In genomic region chr5:84445049-84445685, GRCh38 we compare ENCODE assay signal across 20 cellular contexts.
"Had no signal": no experiment of that assay in that cellular context is flagged by ENCODE, and none has a peak within 500 bp of the region (broad histone marks: within the 10 kb centered on the region; RNA-seq: fewer than 3 reads in every experiment).

No MANE protein-coding gene starts in this region.

- H3K4me1 Mint-ChIP-seq: naive thymus-derived CD8-positive, alpha-beta T cell; stimulated activated naive B cell treated with anti-CD40 and anti-IgM and Interleukin-4, amounts not matched to agents 10 μg/mL and 1 μg/mL and 100 μg/mL, for 72 hours; stimulated activated naive CD8-positive, alpha-beta T cell treated with anti-CD3 and anti-CD28 coated beads, Interleukin-15, amount 100 ng/mL, for 72 hours had no signal

- ATAC-seq: left lobe of liver; mucosa of descending colon; naive thymus-derived CD8-positive, alpha-beta T cell; sciatic nerve; stimulated activated naive B cell treated with anti-CD40 and anti-IgM and Interleukin-4, amounts not matched to agents 10 μg/mL and 1 μg/mL and 100 μg/mL, for 72 hours; stimulated activated naive CD8-positive, alpha-beta T cell treated with anti-CD3 and anti-CD28 coated beads, Interleukin-15, amount 100 ng/mL, for 72 hours had no signal

- DNase-seq: foreskin melanocyte; head of caudate nucleus; islet precursor cell; mammary epithelial cell; mucosa of descending colon; naive thymus-derived CD8-positive, alpha-beta T cell; posterior cingulate gyrus; stimulated activated CD4-positive, alpha-beta T cell treated with anti-CD3 and anti-CD28 coated beads, Interleukin-2, amount 100 ng/mL, for 24 hours; stimulated activated CD4-positive, alpha-beta T cell treated with anti-CD3 and anti-CD28 coated beads, Interleukin-4, amount 100 ng/mL, for 4 hours; stimulated activated naive B cell treated with anti-CD40 and anti-IgM and Interleukin-4, amounts not matched to agents 10 μg/mL and 1 μg/mL and 100 μg/mL, for 72 hours; stimulated activated naive CD8-positive, alpha-beta T cell treated with anti-CD3 and anti-CD28 coated beads, Interleukin-15, amount 100 ng/mL, for 72 hours; substantia nigra; trophoblast cell had no signal

- H3K36me3 Mint-ChIP-seq: naive thymus-derived CD8-positive, alpha-beta T cell; stimulated activated naive B cell treated with anti-CD40 and anti-IgM and Interleukin-4, amounts not matched to agents 10 μg/mL and 1 μg/mL and 100 μg/mL, for 72 hours had no signal

- H3K36me3 ChIP-seq: neutrophil, thoracic aorta had no signal

- H3K27me3 ChIP-seq: hepatocyte, neutrophil had no signal

- H3K4me3 Mint-ChIP-seq: dendritic cell treated with granulocyte-macrophage colony-stimulating factor and Interleukin-4, amounts not matched to agents 40 ng/mL and 50 ng/mL, for 4 days; naive thymus-derived CD8-positive, alpha-beta T cell; stimulated activated naive B cell treated with anti-CD40 and anti-IgM and Interleukin-4, amounts not matched to agents 10 μg/mL and 1 μg/mL and 100 μg/mL, for 72 hours; stimulated activated naive CD8-positive, alpha-beta T cell treated with anti-CD3 and anti-CD28 coated beads, Interleukin-15, amount 100 ng/mL, for 72 hours had no signal

- H3K27ac Mint-ChIP-seq: dendritic cell treated with granulocyte-macrophage colony-stimulating factor and Interleukin-4, amounts not matched to agents 40 ng/mL and 50 ng/mL, for 4 days; naive thymus-derived CD8-positive, alpha-beta T cell; stimulated activated naive B cell treated with anti-CD40 and anti-IgM and Interleukin-4, amounts not matched to agents 10 μg/mL and 1 μg/mL and 100 μg/mL, for 72 hours; stimulated activated naive CD8-positive, alpha-beta T cell treated with anti-CD3 and anti-CD28 coated beads, Interleukin-15, amount 100 ng/mL, for 72 hours had no signal

- H3K27me3 Mint-ChIP-seq: dendritic cell treated with granulocyte-macrophage colony-stimulating factor and Interleukin-4, amounts not matched to agents 40 ng/mL and 50 ng/mL, for 4 days; naive thymus-derived CD8-positive, alpha-beta T cell; stimulated activated naive B cell treated with anti-CD40 and anti-IgM and Interleukin-4, amounts not matched to agents 10 μg/mL and 1 μg/mL and 100 μg/mL, for 72 hours; stimulated activated naive CD8-positive, alpha-beta T cell treated with anti-CD3 and anti-CD28 coated beads, Interleukin-15, amount 100 ng/mL, for 72 hours had no signal

- H3K9me3 ChIP-seq: mucosa of descending colon, neutrophil, thoracic aorta had no signal

- H3K27ac ChIP-seq: hepatocyte, neutrophil, skin epidermis, thoracic aorta had no signal

- H3K4me3 ChIP-seq: hepatocyte, mucosa of descending colon, skin epidermis, thoracic aorta had no signal
